Comparison of ENCODE assay signal across 1 cellular context in the genomic region with DNA sequence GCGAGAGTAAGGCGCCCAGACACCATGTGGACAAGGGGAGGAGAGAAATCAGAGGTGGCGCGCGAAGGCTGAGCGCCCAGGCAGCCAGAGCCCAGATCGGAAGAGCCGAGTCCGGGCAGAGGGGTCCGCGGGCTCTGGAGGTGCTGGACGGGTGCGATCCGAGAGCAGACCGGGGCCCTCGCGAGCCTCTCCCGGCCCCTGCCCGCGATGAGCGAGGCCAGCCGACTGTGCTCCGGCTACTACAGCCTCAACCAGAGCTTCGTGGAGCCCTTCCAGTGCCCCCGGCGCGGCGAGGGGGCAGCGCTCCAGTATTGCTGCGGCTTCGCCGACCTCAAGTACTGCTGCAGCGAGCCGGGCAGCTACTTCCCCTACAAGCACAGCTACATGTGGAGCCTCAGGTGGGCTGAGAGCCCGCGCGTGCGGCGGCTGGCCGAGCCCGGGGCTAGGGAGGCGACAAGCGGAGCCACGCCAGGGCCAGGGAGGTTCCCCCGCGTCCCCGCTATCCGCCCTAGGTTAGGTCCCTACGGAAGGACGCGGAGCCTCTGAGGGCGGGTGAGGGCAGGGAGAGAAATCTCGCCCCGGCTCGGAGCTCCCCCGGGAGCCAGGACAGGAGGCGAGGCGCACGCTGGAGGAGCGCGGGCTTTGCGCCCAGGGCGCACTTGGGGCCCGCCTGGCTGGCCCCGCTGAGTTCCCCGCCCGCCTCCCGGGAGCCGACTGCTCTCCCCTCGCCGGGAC.
TF ChIP-seq lines count a peak whose summit lies in the region.

A gene (plus strand): TSS at position 87 of the 735 bp plus-strand sequence. CDS start 121 bp downstream, at position 208.

TF ChIP-seq in H1, 55 proteins besides CTCF, POLR2A, EP300 and RAD21 (continued from another document):
- TF ChIP-seq ZNF274 (IDR thresholded peaks at IDR 0.05; ENCODE audit: borderline replicate concordance, extremely low read depth, low read length) (no peak), RBBP5 (IDR thresholded peaks at IDR 0.05; ENCODE audit: borderline replicate concordance, low read depth, low read length) (peak; percentile 79; the same call in 1 of the 2 replicates), SIX5 (IDR thresholded peaks at IDR 0.05; ENCODE audit: low read depth, low read length) (no peak), EZH2 (IDR thresholded peaks at IDR 0.05; ENCODE audit: low read depth, low read length, severe bottlenecking) (peak; percentile 54), KDM4A (IDR thresholded peaks at IDR 0.05; ENCODE audit: low read depth, low read length, severe bottlenecking) (peak; percentile 86), CTBP2 (IDR thresholded peaks at IDR 0.05; ENCODE audit: borderline replicate concordance, insufficient read depth, insufficient read length, low read length) (peak; percentile 90), TAF1 (IDR thresholded peaks at IDR 0.05; ENCODE audit: low read depth, low read length) (peak; percentile 83), HDAC6 (IDR thresholded peaks at IDR 0.05; ENCODE audit: low read depth, low read length) (no peak), GABPA (IDR thresholded peaks at IDR 0.05; ENCODE audit: borderline replicate concordance, insufficient read depth, low read length) (no peak), NRF1 (IDR thresholded peaks at IDR 0.05; ENCODE audit: low read depth, low read length) (no peak), TAF7 (optimal IDR thresholded peaks at IDR 0.05; ENCODE audit: borderline replicate concordance, low read depth, low read length) (peak; percentile 24), KDM5A (IDR thresholded peaks at IDR 0.05; ENCODE audit: low read length) (no peak), EGR1 (IDR thresholded peaks at IDR 0.05; ENCODE audit: borderline replicate concordance, low read depth, low read length) (0 out of 2 replicates have a peak, but pooled peaks have one; percentile 3), GTF2F1 (IDR thresholded peaks at IDR 0.05; ENCODE audit: borderline replicate concordance, low read depth, low read length) (peak; percentile 41; the same call in 1 of the 2 replicates)
- TF ChIP-seq, protein P1, sequence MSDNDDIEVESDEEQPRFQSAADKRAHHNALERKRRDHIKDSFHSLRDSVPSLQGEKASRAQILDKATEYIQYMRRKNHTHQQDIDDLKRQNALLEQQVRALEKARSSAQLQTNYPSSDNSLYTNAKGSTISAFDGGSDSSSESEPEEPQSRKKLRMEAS (IDR thresholded peaks at IDR 0.05): peak; percentile 80
- TF ChIP-seq, protein P2, sequence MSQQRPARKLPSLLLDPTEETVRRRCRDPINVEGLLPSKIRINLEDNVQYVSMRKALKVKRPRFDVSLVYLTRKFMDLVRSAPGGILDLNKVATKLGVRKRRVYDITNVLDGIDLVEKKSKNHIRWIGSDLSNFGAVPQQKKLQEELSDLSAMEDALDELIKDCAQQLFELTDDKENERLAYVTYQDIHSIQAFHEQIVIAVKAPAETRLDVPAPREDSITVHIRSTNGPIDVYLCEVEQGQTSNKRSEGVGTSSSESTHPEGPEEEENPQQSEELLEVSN (IDR thresholded peaks at IDR 0.05): peak; percentile 78; the same call in 1 of the 2 replicates
TF ChIP-seq in H1: peak in this region for 15.
